Comparison of ENCODE assay signal across 16 cellular contexts in the genomic region with DNA sequence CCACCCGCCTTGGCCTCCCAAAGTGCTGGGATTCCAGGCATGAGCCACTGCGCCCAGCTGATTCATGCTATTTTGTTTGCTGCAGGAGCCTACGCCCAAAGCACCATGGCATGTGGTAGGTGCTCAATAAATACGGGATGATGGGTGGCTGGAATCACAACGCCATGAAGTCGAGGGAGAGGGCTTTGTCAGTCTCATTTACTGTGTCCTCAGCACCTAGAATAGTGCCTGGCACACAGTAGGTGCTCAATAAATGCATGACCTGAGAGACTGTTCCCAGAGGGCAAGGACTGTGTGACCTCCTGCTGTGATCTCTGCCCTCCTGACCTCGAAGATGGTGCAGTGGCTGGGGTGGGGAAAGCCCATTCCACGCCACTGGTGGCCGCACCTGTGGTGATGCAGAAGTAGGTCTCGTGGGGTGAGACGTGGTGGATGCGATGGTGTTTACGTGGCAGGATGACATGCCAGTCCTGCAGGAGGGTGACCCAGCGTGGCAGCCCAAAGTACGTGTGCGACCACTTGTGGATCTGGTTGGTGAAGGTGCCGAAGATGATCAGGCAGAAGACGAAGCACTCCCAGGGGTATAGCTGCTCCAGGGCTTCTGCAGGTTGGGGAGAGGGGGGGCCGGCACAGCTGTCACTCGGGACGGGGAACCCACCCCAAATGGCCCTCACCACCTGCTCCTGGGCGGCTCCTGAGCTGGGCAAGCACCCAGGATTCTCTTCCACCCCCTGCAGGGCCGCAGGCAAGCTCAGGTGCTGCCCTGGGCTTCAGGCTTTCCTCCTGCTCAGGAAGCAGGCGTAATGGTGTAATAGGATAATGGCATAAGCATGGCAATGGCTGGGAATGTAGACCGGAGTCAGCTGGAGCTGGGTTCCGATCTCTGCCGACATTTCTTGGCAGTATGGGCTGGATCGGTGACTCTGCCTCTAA. TPM values are rescaled to one million over a fixed set of nuclear protein-coding genes. Genes with fewer than 3 reads are reported as not detected.
DNase-seq lines count a peak whose midpoint lies in the region; ATAC-seq, FAIRE-seq and TF ChIP-seq lines count a peak whose summit lies in the region.
"Had no signal": no experiment of that assay in that cellular context is flagged by ENCODE, and none has a peak within 500 bp of the region (broad histone marks: within the 10 kb centered on the region; RNA-seq: fewer than 3 reads in every experiment).

No MANE protein-coding gene starts in this region.

- BruUV-seq in HepG2 (replicated peaks; lab: Mats Ljungman, UMichigan) = no TSS peak

- no peak for TF ChIP-seq POLR2A in HepG2 (IDR thresholded peaks at IDR 0.05; ENCODE audit: insufficient read depth in 1 of 2, low read depth in 2 of 2, low read length in 2 of 2)
- no peak for TF ChIP-seq POLR2A in right lobe of liver (IDR thresholded peaks at IDR 0.05)

- H4K20me1 ChIP-seq in HepG2 (ENCODE audit: insufficient read depth, low read length) = no peaks in the 10 kb centered on the region

- CTCF ChIA-PET in HepG2 (lab: Yijun Ruan, JAX; ENCODE audit: low intra/inter-chr PET ratio, low total read pairs) = no interaction called here
- CTCF ChIA-PET in RWPE1 (lab: Yijun Ruan, JAX) = interaction anchor here (0.5 to 1.4 kb wide), 6 partner anchors 22 to 626 kb away, joined by 3 to 6 read pairs (median 4); no protein-coding TSS in a partner anchor

- no peak overlapping the region for H2AFZ ChIP-seq in HepG2 (ENCODE audit: low read length)

- in situ Hi-C loops in HepG2 (cut with HindIII; ENCODE audit: extremely low pct_ligation_motif_present, low pct_unique_long_range_greater_than_20kb) = no loop called here

- no peaks in the 10 kb centered on the region for H3K79me2 ChIP-seq in HepG2 (ENCODE audit: insufficient read depth, low read length)

- TF ChIP-seq EP300 in HepG2 (IDR thresholded peaks at IDR 0.05; ENCODE audit: low read depth in 2 of 2, low read length in 2 of 2) (no peak), HepG2 (CRISPR knock-in tag; IDR thresholded peaks at IDR 0.05; ENCODE audit: borderline replicate concordance) (no peak)

- H3K36me3 ChIP-seq in HepG2 (replicated peaks in 1 of 2; ENCODE audit: control insufficient read depth in 1 of 2, insufficient read depth in 2 of 2, low read length in 2 of 2) (peaks cover 59 to 82% of the 10 kb centered on the region in 2 experiments), right lobe of liver (peaks cover 0 to 23% (median under 1%) of the 10 kb centered on the region in 4 donors), psoas muscle (ENCODE audit: insufficient read depth in 1 of 2, low read depth in 1 of 2) (peaks cover 7 to 70% of the 10 kb centered on the region in 2 donors)

- POLR2A ChIA-PET in HepG2 (lab: Yijun Ruan, JAX) (interaction anchor here (1.6 to 1.9 kb wide), 2 partner anchors 12 to 25 kb away, joined by 7 to 9 read pairs; partner anchors contain the start of gene PEDS1), RWPE1 (lab: Yijun Ruan, JAX; ENCODE audit: low non-redundant PET) (interaction anchor here (0.6 kb wide), 1 partner anchor 37 kb away, joined by 3 read pairs; no protein-coding TSS in a partner anchor)

- ATAC-seq in HepG2 (no peak), right lobe of liver (no peak), psoas muscle (peak; percentile 23 to 65 (median 52)), HG03432 (IDR thresholded peaks at IDR 0.05; ENCODE audit: unreplicated experiment) (no peak)
- ATAC-seq: PC-3 had no signal

- 96% methylated on average over 28 of the region's 28 CpGs for WGBS in HepG2 (ENCODE audit: low lambda C conversion rate)
- WGBS in right lobe of liver (ENCODE audit: insufficient coverage, low coverage, low lambda C conversion rate, missing lambda C conversion rate) = 92% methylated on average over 12 of the region's 28 CpGs
- 51 to 68% (median 57%) methylated on average over 27 to 28 of the region's 28 CpGs for WGBS in psoas muscle, 3 donors

- TF ChIP-seq CTCF in HepG2 (CRISPR knock-in tag; IDR thresholded peaks at IDR 0.05) (no peak), right lobe of liver (IDR thresholded peaks at IDR 0.05) (no peak), RWPE1 (conservative IDR thresholded peaks at IDR 0.05; ENCODE audit: low read depth) (no peak), psoas muscle (IDR thresholded peaks at IDR 0.05) (no peak)

- H3K27ac ChIP-seq in HepG2 (ENCODE audit: extremely low read length, insufficient read depth, low read length) (no peak overlapping the region), right lobe of liver (no peak overlapping the region), RWPE1 (peak overlapping the region; percentile 62), psoas muscle (peak overlapping the region; percentile 79)

- H3K4me2 ChIP-seq in HepG2 (ENCODE audit: low read depth, low read length) = no peak overlapping the region

- H3K9ac ChIP-seq in HepG2 (ENCODE audit: insufficient read depth, low read depth, low read length) = no peak overlapping the region

- TF ChIP-seq RAD21 in HepG2 (CRISPR knock-in tag; IDR thresholded peaks at IDR 0.05) = no peak

- no peak for DNase-seq in HepG2 (ENCODE audit: low spot score)
- no peak for DNase-seq in right lobe of liver
- DNase-seq in RWPE1 (ENCODE audit: low spot score) = no peak
- DNase-seq in psoas muscle = no peak
- DNase-seq in NCI-H146 (lab: John Stamatoyannopoulos, UW) = no peak
- no peak for DNase-seq in NCI-H2196 treated with DMSO at 0.1 percent for 48 hours (lab: John Stamatoyannopoulos, UW; ENCODE audit: unreplicated experiment)
- DNase-seq in hypothalamus (lab: John Stamatoyannopoulos, UW) = no peak
- DNase-seq: COR-L47, DMS79 treated with DMSO at 0.1 percent for 48 hours, NCI-H1694 treated with DMSO at 0.1 percent for 48 hours, NCI-H2227 treated with DMSO at 0.1 percent for 48 hours, NCI-H526 treated with DMSO at 0.1 percent for 48 hours, PC-3 had no signal

- FAIRE-seq in HepG2 (lab: Jason Lieb, UNC) = no peak
- FAIRE-seq: G401.6, H1 had no signal

- H3K27me3 ChIP-seq in HepG2 (ENCODE audit: control insufficient read depth in 1 of 2, insufficient read depth in 2 of 2, low read length in 2 of 2) (no peaks in the 10 kb centered on the region), right lobe of liver (no peaks in the 10 kb centered on the region), psoas muscle (ENCODE audit: insufficient read depth in 3 of 3, low read length in 2 of 3) (no peaks in the 10 kb centered on the region)

- no peak overlapping the region for H3K4me3 ChIP-seq in HepG2 (replicated peaks in 1 of 3; ENCODE audit: insufficient read depth in 1 of 3, low read depth in 2 of 3, low read length in 3 of 3)
- H3K4me3 ChIP-seq in right lobe of liver = no peak overlapping the region
- H3K4me3 ChIP-seq in psoas muscle = no peak overlapping the region

- peaks cover 7% of the 10 kb centered on the region for H3K4me1 ChIP-seq in HepG2 (ENCODE audit: insufficient read depth, low read length)
- H3K4me1 ChIP-seq in right lobe of liver = peaks cover 0 to 35% (median 17%) of the 10 kb centered on the region in 4 donors
- H3K4me1 ChIP-seq in psoas muscle = peaks cover 67% of the 10 kb centered on the region

- intact Hi-C loops in HepG2 (cut with micrococcal nuclease; ENCODE audit: unreplicated experiment) = loop anchor here (5.0 to 10.0 kb wide), 2 partner anchors 177 to 699 kb away; no protein-coding TSS in a partner anchor
- intact Hi-C loops in right lobe of liver (cut with DNase I) = no loop called here
- intact Hi-C loops in psoas muscle (cut with DNase I) = no loop called here

- H3K9me3 ChIP-seq in HepG2 (ENCODE audit: low read length) (no peaks in the 10 kb centered on the region), right lobe of liver (no peaks in the 10 kb centered on the region), psoas muscle (no peaks in the 10 kb centered on the region)

RNA-seq across cellular contexts. Expression of gene UBE2V1, which starts 14.9 kb away (rescaled TPM):
- total RNA-seq in HepG2 (2016; rRNA removed; fragmentation: Illumina TruSeq; extraction: Trizol) = 81.3 and 85.1 TPM in 2 replicates
- total RNA-seq in HepG2 (2016; cell fraction: cytosol; rRNA removed; fragmentation: Illumina TruSeq; extraction: Trizol; ENCODE audit: low read depth) = 39.8 and 41.0 TPM in 2 replicates
- 75.7 and 82.4 TPM in 2 replicates for total RNA-seq in HepG2 (2016; cell fraction: insoluble cytoplasmic fraction; rRNA removed; fragmentation: Illumina TruSeq; extraction: Trizol)
- total RNA-seq in HepG2 (2016; cell fraction: membrane; rRNA removed; fragmentation: Illumina TruSeq; extraction: Trizol) = 77.9 and 85.1 TPM in 2 replicates
- total RNA-seq in HepG2 (2016; cell fraction: nucleus; rRNA removed; fragmentation: Illumina TruSeq; extraction: Trizol) = 90.9 and 96.1 TPM in 2 replicates
- polyA plus RNA-seq in HepG2 (2011; rRNA removed) = 102 and 132 TPM in 2 replicates
- 86.6 and 115 TPM in 2 replicates for polyA plus RNA-seq in HepG2 (2011; cell fraction: cytosol; rRNA removed)
- 112 and 127 TPM in 2 replicates for polyA plus RNA-seq in HepG2 (2011; cell fraction: nucleus; rRNA removed)
- 131 and 175 TPM in 2 replicates for polyA plus RNA-seq in HepG2 (2012)
- 88.5 and 88.7 TPM in 2 replicates for polyA plus RNA-seq in HepG2 (2016; cell fraction: cytosol; fragmentation: Illumina TruSeq; extraction: Trizol; ENCODE audit: low read depth)
- 203 and 260 TPM in 2 replicates for polyA plus RNA-seq in HepG2 (2016; cell fraction: insoluble cytoplasmic fraction; fragmentation: Illumina TruSeq; extraction: Trizol; ENCODE audit: low read depth)
- 179 and 185 TPM in 2 replicates for polyA plus RNA-seq in HepG2 (2016; cell fraction: membrane; fragmentation: Illumina TruSeq; extraction: Trizol; ENCODE audit: low read depth)
- 152 and 171 TPM in 2 replicates for polyA plus RNA-seq in HepG2 (2016; cell fraction: nucleus; fragmentation: Illumina TruSeq; extraction: Trizol; ENCODE audit: insufficient read depth, low read depth)
- 54.3 and 62.1 TPM in 2 replicates for polyA minus RNA-seq in HepG2 (2011; rRNA and poly(A)+ RNA removed; ENCODE audit: low replicate concordance)
- polyA minus RNA-seq in HepG2 (2011; cell fraction: cytosol; rRNA and poly(A)+ RNA removed) = 50.5 and 51.3 TPM in 2 replicates
- 273 and 299 TPM in 2 replicates for polyA minus RNA-seq in HepG2 (2011; cell fraction: nucleus; rRNA and poly(A)+ RNA removed)
- total RNA-seq in right lobe of liver = 10 to 100 TPM; 38.2 to 49.4 (median 44.3) TPM
- total RNA-seq in psoas muscle = 10 to 100 TPM; 45.2 to 78.1 (median 57.5) TPM
- polyA plus RNA-seq in psoas muscle = 100 to 1,000 TPM in 2 of 3 donors, 10 to 100 TPM in 1; 57.1 to 165 (median 103) TPM

RNA-seq across cellular contexts. Expression of gene PEDS1, which starts 25.7 kb away (rescaled TPM):
- 21.4 and 30.5 TPM in 2 replicates for total RNA-seq in HepG2 (2016; rRNA removed; fragmentation: Illumina TruSeq; extraction: Trizol)
- 17.9 and 19.8 TPM in 2 replicates for total RNA-seq in HepG2 (2016; cell fraction: cytosol; rRNA removed; fragmentation: Illumina TruSeq; extraction: Trizol; ENCODE audit: low read depth)
- total RNA-seq in HepG2 (2016; cell fraction: insoluble cytoplasmic fraction; rRNA removed; fragmentation: Illumina TruSeq; extraction: Trizol) = 16.4 and 29.4 TPM in 2 replicates
- 40.2 and 46.0 TPM in 2 replicates for total RNA-seq in HepG2 (2016; cell fraction: membrane; rRNA removed; fragmentation: Illumina TruSeq; extraction: Trizol)
- 19.8 and 24.1 TPM in 2 replicates for total RNA-seq in HepG2 (2016; cell fraction: nucleus; rRNA removed; fragmentation: Illumina TruSeq; extraction: Trizol)
- polyA plus RNA-seq in HepG2 (2011; rRNA removed) = 93.9 and 105 TPM in 2 replicates
- 58.6 and 81.5 TPM in 2 replicates for polyA plus RNA-seq in HepG2 (2011; cell fraction: cytosol; rRNA removed)
- 45.3 and 46.9 TPM in 2 replicates for polyA plus RNA-seq in HepG2 (2011; cell fraction: nucleus; rRNA removed)
- 29.0 and 44.1 TPM in 2 replicates for polyA plus RNA-seq in HepG2 (2012)
- polyA plus RNA-seq in HepG2 (2016; cell fraction: cytosol; fragmentation: Illumina TruSeq; extraction: Trizol; ENCODE audit: low read depth) = 31.6 and 35.7 TPM in 2 replicates
- 33.1 and 37.1 TPM in 2 replicates for polyA plus RNA-seq in HepG2 (2016; cell fraction: insoluble cytoplasmic fraction; fragmentation: Illumina TruSeq; extraction: Trizol; ENCODE audit: low read depth)
- polyA plus RNA-seq in HepG2 (2016; cell fraction: membrane; fragmentation: Illumina TruSeq; extraction: Trizol; ENCODE audit: low read depth) = 65.7 and 67.3 TPM in 2 replicates
- polyA plus RNA-seq in HepG2 (2016; cell fraction: nucleus; fragmentation: Illumina TruSeq; extraction: Trizol; ENCODE audit: insufficient read depth, low read depth) = 60.4 and 64.9 TPM in 2 replicates
- polyA minus RNA-seq in HepG2 (2011; rRNA and poly(A)+ RNA removed; ENCODE audit: low replicate concordance) = 171 and 190 TPM in 2 replicates
- 44.9 and 49.0 TPM in 2 replicates for polyA minus RNA-seq in HepG2 (2011; cell fraction: cytosol; rRNA and poly(A)+ RNA removed)
- 12.5 and 14.5 TPM in 2 replicates for polyA minus RNA-seq in HepG2 (2011; cell fraction: nucleus; rRNA and poly(A)+ RNA removed)
- total RNA-seq in right lobe of liver = 10 to 100 TPM in 5 of 6 experiments, 1 to 10 TPM in 1; 6.9 to 25.3 (median 13.7) TPM
- total RNA-seq in psoas muscle = 10 to 100 TPM; 17.5 to 59.2 (median 35.0) TPM
- polyA plus RNA-seq in psoas muscle = 10 to 100 TPM; 23.8 to 55.1 (median 49.2) TPM

Comparison
In these comparisons a context has a peak if more than half of its experiments do, and no peak if none do; other contexts are left out.
1. ATAC-seq: peak in psoas muscle (4 of 4); none in HepG2 (single experiment), right lobe of liver (0 of 4) and HG03432 (single experiment).
2. H3K27ac ChIP-seq: peak in RWPE1 (single experiment) and psoas muscle (single experiment); none in HepG2 (single experiment) and right lobe of liver (0 of 3).